1 cellular context compared by ENCODE assay signal in genomic region chr10:72008096-72008933, GRCh38.
TF ChIP-seq lines count a peak whose summit lies in the region.

No MANE protein-coding gene starts in this region.

TF ChIP-seq in IMR-90, 13 proteins besides CTCF, POLR2A, EP300 and RAD21 (continued from another document):
- no peak for TF ChIP-seq USF2 (IDR thresholded peaks at IDR 0.05; ENCODE audit: low read depth, low read length)
- no peak for TF ChIP-seq CEBPB (IDR thresholded peaks at IDR 0.05; ENCODE audit: low read depth, low read length)
- no peak for TF ChIP-seq MXI1 (IDR thresholded peaks at IDR 0.05; ENCODE audit: borderline replicate concordance, low read depth, low read length)
- TF ChIP-seq MAZ (IDR thresholded peaks at IDR 0.05; ENCODE audit: borderline replicate concordance, low read depth, low read length): no peak
- TF ChIP-seq, protein P1, sequence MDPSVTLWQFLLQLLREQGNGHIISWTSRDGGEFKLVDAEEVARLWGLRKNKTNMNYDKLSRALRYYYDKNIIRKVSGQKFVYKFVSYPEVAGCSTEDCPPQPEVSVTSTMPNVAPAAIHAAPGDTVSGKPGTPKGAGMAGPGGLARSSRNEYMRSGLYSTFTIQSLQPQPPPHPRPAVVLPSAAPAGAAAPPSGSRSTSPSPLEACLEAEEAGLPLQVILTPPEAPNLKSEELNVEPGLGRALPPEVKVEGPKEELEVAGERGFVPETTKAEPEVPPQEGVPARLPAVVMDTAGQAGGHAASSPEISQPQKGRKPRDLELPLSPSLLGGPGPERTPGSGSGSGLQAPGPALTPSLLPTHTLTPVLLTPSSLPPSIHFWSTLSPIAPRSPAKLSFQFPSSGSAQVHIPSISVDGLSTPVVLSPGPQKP (IDR thresholded peaks at IDR 0.05; ENCODE audit: borderline replicate concordance, low read depth, low read length): no peak
- no peak for TF ChIP-seq RCOR1 (IDR thresholded peaks at IDR 0.05; ENCODE audit: insufficient replicate concordance, low read length)
